8 cellular contexts compared by ENCODE assay signal in the genomic region with DNA sequence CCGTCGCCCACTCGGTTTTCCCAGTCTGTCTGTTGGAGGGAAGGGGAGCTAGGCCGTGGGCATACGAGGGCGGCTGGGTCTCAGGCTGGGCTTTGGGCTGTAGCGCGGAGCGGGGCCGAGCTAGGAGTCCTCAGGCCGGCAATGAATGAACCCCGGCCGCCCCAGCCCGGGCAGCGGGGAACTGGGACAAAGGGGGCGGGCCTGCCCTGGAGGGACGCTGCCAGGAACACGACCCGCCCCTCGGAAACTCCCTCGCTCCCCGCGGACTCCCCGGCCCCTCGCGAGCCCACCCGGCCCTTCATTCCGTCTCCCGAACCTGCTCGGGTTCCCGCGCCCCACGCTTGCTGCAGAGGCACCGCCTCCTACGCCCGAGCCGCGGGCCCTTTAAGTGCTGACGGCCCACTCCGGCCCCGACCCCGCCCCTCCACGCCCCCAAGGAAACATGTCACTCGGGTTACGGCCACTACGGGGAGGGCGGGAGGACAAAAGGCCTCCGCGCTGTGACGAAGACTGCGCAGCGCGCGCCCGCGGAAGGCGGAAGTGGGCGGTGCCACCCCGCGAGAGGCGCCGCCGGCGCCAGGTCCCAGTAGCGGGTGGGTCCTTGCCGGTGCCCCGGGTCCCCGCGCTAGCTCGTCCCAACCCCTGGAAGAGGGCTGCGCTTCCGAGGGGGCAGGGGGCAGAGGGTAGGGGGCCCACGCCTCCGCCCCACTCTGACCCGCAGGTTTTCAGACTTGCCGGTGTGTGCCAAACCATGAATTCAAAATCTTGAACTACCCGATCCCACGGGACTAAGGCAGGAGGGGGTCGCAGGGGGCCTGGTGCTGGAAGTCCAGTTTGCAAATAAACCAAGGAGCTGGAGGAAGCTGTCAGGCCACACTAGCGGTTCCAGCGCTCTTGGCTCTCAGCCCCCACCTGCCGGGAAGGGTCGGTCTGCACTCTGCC. TPM values are rescaled to one million over a fixed set of nuclear protein-coding genes. Genes with fewer than 3 reads are reported as not detected.
DNase-seq lines count a peak whose midpoint lies in the region; ATAC-seq, FAIRE-seq and TF ChIP-seq lines count a peak whose summit lies in the region.

Gene GALE (minus strand): TSS at position 359 of the 942 bp plus-strand sequence. CDS start 1,747 bp downstream, outside the sequence.

- DNase-seq in COLO829 (ENCODE audit: low spot score) (peak; percentile 94), HuH-7.5 (ENCODE audit: low spot score) (peak; percentile 96), activated T-cell treated with anti-CD3 and anti-CD28 coated beads for 1 hour (ENCODE audit: low read depth) (peak; percentile 98), endothelial cell of umbilical vein (ENCODE audit: low read depth, low spot score) (peak; percentile 95)
- DNase-seq in stimulated activated CD8-positive, alpha-beta memory T cell treated with anti-CD3 and anti-CD28 coated beads, Interleukin-2, amount 100 ng/mL, for 48 hours (ENCODE audit: low read depth in 2 of 2), result peak; percentile 98

- no peaks in the 10 kb centered on the region for H3K36me3 ChIP-seq in OCI-LY3 (replicated peaks; ENCODE audit: low read depth, low read length)
- peaks cover 0 to 24% of the 10 kb centered on the region in 2 experiments for H3K36me3 ChIP-seq in endothelial cell of umbilical vein (ENCODE audit: control insufficient read depth in 2 of 2, extremely low read depth in 1 of 2, insufficient read depth in 2 of 2, low read length in 2 of 2)

- ATAC-seq in GM21423 (IDR thresholded peaks at IDR 0.05; ENCODE audit: unreplicated experiment), result peak; percentile 75

- CTCF ChIA-PET in endothelial cell of umbilical vein (lab: Charles Lee), result interaction anchor here (0.6 to 4.6 kb wide), 9 partner anchors 9 to 116 kb away, joined by 3 to 43 read pairs (median 5); partner anchors contain the start of genes HMGCL and PITHD1

- no peaks in the 10 kb centered on the region for H3K9me1 ChIP-seq in endothelial cell of umbilical vein (replicated peaks; ENCODE audit: control insufficient read depth, extremely low read depth, insufficient read depth, low read length)

- dilution Hi-C loops in endothelial cell of umbilical vein (cut with MboI; ENCODE audit: extremely low pct_ligation_motif_present, low sequenced_read_pairs), result no loop called here

- H2AFZ ChIP-seq in OCI-LY3 (ENCODE audit: low read depth, low read length) (no peak within 1 kb of the TSS), endothelial cell of umbilical vein (ENCODE audit: low read depth, low read length) (peak within 1 kb of the TSS; percentile 49)

- BruUV-seq in endothelial cell of umbilical vein (replicated peaks; lab: Mats Ljungman, UMichigan), result no TSS peak

- intact Hi-C loops in endothelial cell of umbilical vein (cut with micrococcal nuclease), result loop anchor here (1.0 to 5.0 kb wide), 4 partner anchors 9 to 243 kb away; partner anchors contain the start of genes ID3, LYPLA2, PITHD1 and PNRC2

- H3K4me3 ChIP-seq in OCI-LY3 (ENCODE audit: low read length) (peak within 1 kb of the TSS; percentile 96), endothelial cell of umbilical vein (replicated peaks in 1 of 3; ENCODE audit: insufficient read depth in 1 of 3, low read depth in 1 of 3, low read length in 3 of 3) (peak within 1 kb of the TSS; percentile 45 to 83 (median 73)), mononuclear cell (ENCODE audit: low read length) (peak within 1 kb of the TSS; percentile 70)

- peak; percentile 86 for FAIRE-seq in endothelial cell of umbilical vein (lab: Jason Lieb, UNC)

- no peak for TF ChIP-seq CTCF in OCI-LY3 (IDR thresholded peaks at IDR 0.05; ENCODE audit: low read depth, low read length)
- no peak for TF ChIP-seq CTCF in endothelial cell of umbilical vein (IDR thresholded peaks at IDR 0.05; ENCODE audit: extremely low read depth in 1 of 2, insufficient read depth in 1 of 2, low read depth in 1 of 2, low read length in 2 of 2)

- no peaks in the 10 kb centered on the region for H4K20me1 ChIP-seq in OCI-LY3 (ENCODE audit: insufficient read depth, low read length)
- H4K20me1 ChIP-seq in endothelial cell of umbilical vein (replicated peaks; ENCODE audit: control insufficient read depth, extremely low read depth, insufficient read depth, low read length), result no peaks in the 10 kb centered on the region

- H3K4me2 ChIP-seq in OCI-LY3 (ENCODE audit: low read length) (peak within 1 kb of the TSS; percentile 90), endothelial cell of umbilical vein (ENCODE audit: insufficient read depth, low read length) (peak within 1 kb of the TSS; percentile 91)

- peaks cover 7% of the 10 kb centered on the region; the same call in 1 of the 2 replicates for H3K79me2 ChIP-seq in OCI-LY3 (ENCODE audit: low read length)
- no peaks in the 10 kb centered on the region for H3K79me2 ChIP-seq in endothelial cell of umbilical vein (ENCODE audit: control insufficient read depth, insufficient read depth, low read length)

- H3K4me1 ChIP-seq in OCI-LY3 (ENCODE audit: low read length) (peaks cover 8% of the 10 kb centered on the region), endothelial cell of umbilical vein (ENCODE audit: control insufficient read depth, extremely low read depth, insufficient read depth, low read length) (peaks cover 15% of the 10 kb centered on the region), mononuclear cell (ENCODE audit: insufficient read depth, low read length) (peaks cover 41% of the 10 kb centered on the region)

- POLR2A ChIA-PET in endothelial cell of umbilical vein (lab: Charles Lee), result interaction anchor here (1.1 to 1.8 kb wide), 5 partner anchors 9 to 24 kb away, joined by 3 to 9 read pairs (median 5); partner anchors contain the start of genes LYPLA2 and PITHD1

- H3K9ac ChIP-seq in OCI-LY3 (ENCODE audit: low read length), result peak within 1 kb of the TSS; percentile 75
- H3K9ac ChIP-seq in endothelial cell of umbilical vein (replicated peaks; ENCODE audit: extremely low read depth, insufficient read depth, low read length), result peak within 1 kb of the TSS; percentile 87

- H3K27me3 ChIP-seq in OCI-LY3 (ENCODE audit: low read depth, low read length) (no peaks in the 10 kb centered on the region), endothelial cell of umbilical vein (ENCODE audit: control insufficient read depth in 2 of 2, insufficient read depth in 2 of 2, low read length in 2 of 2) (no peaks in the 10 kb centered on the region), mononuclear cell (ENCODE audit: insufficient read depth, low read length) (no peaks in the 10 kb centered on the region)

- H3K27ac ChIP-seq in OCI-LY3 (ENCODE audit: low read length) (peak within 1 kb of the TSS; percentile 7), endothelial cell of umbilical vein (ENCODE audit: insufficient read depth, low read depth, low read length) (peak within 1 kb of the TSS; percentile 62)

- TF ChIP-seq POLR2A in endothelial cell of umbilical vein (IDR thresholded peaks at IDR 0.05; ENCODE audit: low read depth, low read length), result peak; percentile 61

- H3K9me3 ChIP-seq in OCI-LY3 (ENCODE audit: insufficient read depth, low read length) (no peaks in the 10 kb centered on the region), endothelial cell of umbilical vein (replicated peaks; ENCODE audit: control insufficient read depth, insufficient read depth, low read length) (no peaks in the 10 kb centered on the region), mononuclear cell (ENCODE audit: low read depth, low read length) (no peaks in the 10 kb centered on the region)

TF ChIP-seq in endothelial cell of umbilical vein, 7 proteins besides CTCF, POLR2A, EP300 and RAD21:
- TF ChIP-seq JUN (IDR thresholded peaks at IDR 0.05; ENCODE audit: borderline replicate concordance, insufficient read depth, insufficient read length, low read depth) (no peak), MYC (IDR thresholded peaks at IDR 0.05; ENCODE audit: low read depth, low read length) (peak; percentile 11), MAX (IDR thresholded peaks at IDR 0.05; ENCODE audit: insufficient read depth, insufficient read length) (peak; percentile 36), POLR2AphosphoS5 (IDR thresholded peaks at IDR 0.05; ENCODE audit: insufficient read depth, low read depth, low read length) (peak; percentile 97)
TF ChIP-seq in endothelial cell of umbilical vein: peak in this region for 3.

RNA-seq across cellular contexts. Expression of gene GALE, which starts in this region (rescaled TPM):
- 39.2 and 42.9 TPM in 2 replicates for total RNA-seq in endothelial cell of umbilical vein
- 57.7 and 64.7 TPM in 2 replicates for polyA plus RNA-seq in endothelial cell of umbilical vein
- polyA plus RNA-seq in endothelial cell of umbilical vein (2011; cell fraction: cytosol; rRNA removed), result 49.3 and 55.5 TPM in 2 replicates
- 64.7 and 65.7 TPM in 2 replicates for polyA plus RNA-seq in endothelial cell of umbilical vein (2011; cell fraction: nucleus; rRNA removed)
- polyA plus RNA-seq in endothelial cell of umbilical vein (2012), result 35.1 and 39.3 TPM in 2 replicates
- polyA minus RNA-seq in endothelial cell of umbilical vein, result 24.6 and 25.2 TPM in 2 replicates
- polyA minus RNA-seq in endothelial cell of umbilical vein (2011; cell fraction: cytosol; rRNA and poly(A)+ RNA removed), result 26.3 TPM
- 7.0 and 8.9 TPM in 2 replicates for polyA minus RNA-seq in endothelial cell of umbilical vein (2011; cell fraction: nucleus; rRNA and poly(A)+ RNA removed)
- total RNA-seq in mononuclear cell, result 4.4 TPM

Comparison
In these comparisons a context has a peak if more than half of its experiments do, and no peak if none do; other contexts are left out.
1. Peak in every context shown above with its lines: DNase-seq, ATAC-seq, H3K4me3 ChIP-seq and H3K27ac ChIP-seq.